ENCODE assay signal across 1 cellular context in the genomic region with DNA sequence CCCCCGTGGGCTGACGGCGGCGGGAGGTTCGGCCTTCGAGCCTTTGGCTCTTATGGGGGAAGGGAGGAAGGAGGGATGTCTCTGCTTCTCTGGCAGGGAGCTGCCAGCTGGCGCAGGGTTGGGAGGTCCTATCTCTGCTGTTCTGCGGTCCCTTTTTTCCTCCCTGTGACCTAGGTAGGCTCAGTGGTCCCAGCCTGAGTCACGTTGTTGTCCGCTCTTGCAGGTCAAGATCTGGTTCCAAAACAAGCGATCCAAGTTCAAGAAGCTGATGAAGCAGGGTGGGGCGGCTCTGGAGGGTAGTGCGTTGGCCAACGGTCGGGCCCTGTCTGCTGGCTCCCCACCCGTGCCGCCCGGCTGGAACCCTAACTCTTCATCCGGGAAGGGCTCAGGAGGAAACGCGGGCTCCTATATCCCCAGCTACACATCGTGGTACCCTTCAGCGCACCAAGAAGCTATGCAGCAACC.
TF ChIP-seq lines count a peak whose summit lies in the region.

No MANE protein-coding gene starts in this region.

TF ChIP-seq in H1, 55 proteins besides CTCF, POLR2A, EP300 and RAD21:
- TF ChIP-seq SUZ12 (IDR thresholded peaks at IDR 0.05; ENCODE audit: low read length) (peak; percentile 99), POU5F1 (IDR thresholded peaks at IDR 0.05; ENCODE audit: low read depth, low read length) (no peak), CBX8 (IDR thresholded peaks at IDR 0.05; ENCODE audit: borderline replicate concordance, low read depth, low read length) (peak; percentile 47; the same call in 1 of the 2 replicates)
